8 cellular contexts compared by ENCODE assay signal in the genomic region with DNA sequence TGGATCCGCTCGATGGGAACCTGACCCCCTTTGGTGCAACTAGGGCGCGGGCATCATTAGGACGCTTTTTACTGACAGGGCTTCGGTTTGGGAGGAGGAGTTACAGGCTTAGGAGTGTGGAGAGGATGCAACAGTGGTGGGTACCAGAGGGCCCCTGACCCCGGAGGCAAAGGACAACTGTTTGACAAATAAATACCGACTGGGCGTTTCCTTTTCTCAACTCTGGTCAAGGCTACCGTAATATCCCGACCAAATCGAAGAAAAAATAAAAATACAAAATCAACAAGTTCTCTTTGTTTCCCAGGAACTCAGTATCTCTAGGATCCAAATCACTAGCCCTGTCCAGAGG. TPM values are rescaled to one million over a fixed set of nuclear protein-coding genes. Genes with fewer than 3 reads are reported as not detected.
DNase-seq lines count a peak whose midpoint lies in the region; ATAC-seq and TF ChIP-seq lines count a peak whose summit lies in the region.

No MANE protein-coding gene starts in this region.

- ATAC-seq in RWPE2 (ENCODE audit: low read depth), result no peak; the same call in 2 of the 3 replicates
- ATAC-seq in GM18498 (IDR thresholded peaks at IDR 0.05; ENCODE audit: unreplicated experiment), result no peak

- peak overlapping the region; percentile 20 for H3K4me3 ChIP-seq in RWPE2 (ENCODE audit: severe bottlenecking)

- H3K4me1 ChIP-seq in RWPE2 (ENCODE audit: insufficient read depth, poor library complexity, severe bottlenecking), result no peaks in the 10 kb centered on the region

- peaks cover 53% of the 10 kb centered on the region for H3K27me3 ChIP-seq in RWPE2 (ENCODE audit: insufficient read depth, poor library complexity, severe bottlenecking)

- H3K4me1 Mint-ChIP-seq in glutamatergic neuron (ENCODE audit: low read depth, unreplicated experiment), result peaks cover 19% of the 10 kb centered on the region
- peaks cover 6% of the 10 kb centered on the region for H3K4me1 Mint-ChIP-seq in progenitor cell of endocrine pancreas (ENCODE audit: low read depth)

- no peak overlapping the region for H3K27ac Mint-ChIP-seq in glutamatergic neuron (ENCODE audit: unreplicated experiment)
- H3K27ac Mint-ChIP-seq in progenitor cell of endocrine pancreas, result no peak overlapping the region

- H3K9me3 ChIP-seq in RWPE2 (ENCODE audit: severe bottlenecking), result no peaks in the 10 kb centered on the region

- H3K9me3 Mint-ChIP-seq in glutamatergic neuron (ENCODE audit: unreplicated experiment), result peaks cover 8% of the 10 kb centered on the region
- H3K9me3 Mint-ChIP-seq in progenitor cell of endocrine pancreas (ENCODE audit: low read depth), result no peaks in the 10 kb centered on the region

- peaks cover 13% of the 10 kb centered on the region for H3K36me3 Mint-ChIP-seq in glutamatergic neuron (ENCODE audit: unreplicated experiment)
- no peaks in the 10 kb centered on the region for H3K36me3 Mint-ChIP-seq in progenitor cell of endocrine pancreas (ENCODE audit: insufficient read depth)

- H3K36me3 ChIP-seq in RWPE2 (ENCODE audit: low read depth), result no peaks in the 10 kb centered on the region

- no peak for TF ChIP-seq CTCF in GM10266 (IDR thresholded peaks at IDR 0.05; ENCODE audit: control insufficient read depth, insufficient read depth, low read depth, missing control alignments)
- no peak for TF ChIP-seq CTCF in RWPE2 (IDR thresholded peaks at IDR 0.05; ENCODE audit: poor library complexity, severe bottlenecking)
- no peak for TF ChIP-seq CTCF in glutamatergic neuron (IDR thresholded peaks at IDR 0.05; ENCODE audit: partially characterized antibody, unreplicated experiment)
- TF ChIP-seq CTCF in progenitor cell of endocrine pancreas (IDR thresholded peaks at IDR 0.05; ENCODE audit: unreplicated experiment), result no peak

- H3K27me3 Mint-ChIP-seq in glutamatergic neuron (ENCODE audit: unreplicated experiment) (peaks cover 13% of the 10 kb centered on the region), progenitor cell of endocrine pancreas (peaks cover 86% of the 10 kb centered on the region)

- H3K4me3 Mint-ChIP-seq in glutamatergic neuron (ENCODE audit: unreplicated experiment), result peak overlapping the region; percentile 88
- H3K4me3 Mint-ChIP-seq in progenitor cell of endocrine pancreas (ENCODE audit: low read depth), result peak overlapping the region; percentile 56

- H3K27ac ChIP-seq in RWPE2 (ENCODE audit: poor library complexity, severe bottlenecking), result no peak overlapping the region

- DNase-seq in GM10266 (ENCODE audit: extremely low spot score) (peak; percentile 48), RWPE2 (ENCODE audit: low spot score) (no peak), glutamatergic neuron (no peak), progenitor cell of endocrine pancreas (ENCODE audit: low spot score, unreplicated experiment) (no peak), mesenteric fat pad (ENCODE audit: low spot score) (no peak), NCI-H2081 (lab: John Stamatoyannopoulos, UW) (no peak)
- DNase-seq in stimulated activated CD4-positive, alpha-beta T cell treated with anti-CD3 and anti-CD28 coated beads, Interleukin-4, amount 100 ng/mL, for 4 hours, result no peak

RNA-seq across cellular contexts. Expression of gene DGKG, which starts 0.3 kb away (rescaled TPM):
- 24.1 TPM for total RNA-seq in glutamatergic neuron (ENCODE audit: unreplicated experiment)
- 0.17 and 0.44 TPM in 2 replicates for total RNA-seq in progenitor cell of endocrine pancreas
- 1.7 TPM for total RNA-seq in mesenteric fat pad
